In the genomic region with DNA sequence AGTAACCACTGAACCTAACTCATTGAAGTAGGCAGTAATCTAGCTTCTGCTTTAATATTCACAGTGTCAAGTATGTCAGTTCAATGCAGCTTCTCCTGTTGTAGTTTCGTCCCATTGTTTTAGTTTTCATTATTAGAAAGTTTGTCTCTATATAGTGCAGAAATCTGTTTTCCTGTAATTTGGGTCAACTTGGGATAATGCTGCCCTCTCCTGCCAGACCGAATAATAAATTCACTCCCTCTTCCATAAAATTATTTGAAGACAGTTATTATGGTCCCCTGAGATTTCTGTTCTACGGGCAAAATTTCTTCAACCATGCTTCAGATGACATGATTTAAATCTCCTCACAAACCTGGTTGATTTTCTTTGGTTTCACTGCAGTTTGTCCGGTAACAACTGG, we compare ENCODE assay signal across 1 cellular context.
TF ChIP-seq lines count a peak whose summit lies in the region.

No MANE protein-coding gene starts in this region.

TF ChIP-seq in SK-N-SH treated with all-trans-retinoic acid at 6 μM for 48 hours, 23 proteins besides CTCF, POLR2A, EP300 and RAD21 (continued from another document):
- TF ChIP-seq, protein P1, sequence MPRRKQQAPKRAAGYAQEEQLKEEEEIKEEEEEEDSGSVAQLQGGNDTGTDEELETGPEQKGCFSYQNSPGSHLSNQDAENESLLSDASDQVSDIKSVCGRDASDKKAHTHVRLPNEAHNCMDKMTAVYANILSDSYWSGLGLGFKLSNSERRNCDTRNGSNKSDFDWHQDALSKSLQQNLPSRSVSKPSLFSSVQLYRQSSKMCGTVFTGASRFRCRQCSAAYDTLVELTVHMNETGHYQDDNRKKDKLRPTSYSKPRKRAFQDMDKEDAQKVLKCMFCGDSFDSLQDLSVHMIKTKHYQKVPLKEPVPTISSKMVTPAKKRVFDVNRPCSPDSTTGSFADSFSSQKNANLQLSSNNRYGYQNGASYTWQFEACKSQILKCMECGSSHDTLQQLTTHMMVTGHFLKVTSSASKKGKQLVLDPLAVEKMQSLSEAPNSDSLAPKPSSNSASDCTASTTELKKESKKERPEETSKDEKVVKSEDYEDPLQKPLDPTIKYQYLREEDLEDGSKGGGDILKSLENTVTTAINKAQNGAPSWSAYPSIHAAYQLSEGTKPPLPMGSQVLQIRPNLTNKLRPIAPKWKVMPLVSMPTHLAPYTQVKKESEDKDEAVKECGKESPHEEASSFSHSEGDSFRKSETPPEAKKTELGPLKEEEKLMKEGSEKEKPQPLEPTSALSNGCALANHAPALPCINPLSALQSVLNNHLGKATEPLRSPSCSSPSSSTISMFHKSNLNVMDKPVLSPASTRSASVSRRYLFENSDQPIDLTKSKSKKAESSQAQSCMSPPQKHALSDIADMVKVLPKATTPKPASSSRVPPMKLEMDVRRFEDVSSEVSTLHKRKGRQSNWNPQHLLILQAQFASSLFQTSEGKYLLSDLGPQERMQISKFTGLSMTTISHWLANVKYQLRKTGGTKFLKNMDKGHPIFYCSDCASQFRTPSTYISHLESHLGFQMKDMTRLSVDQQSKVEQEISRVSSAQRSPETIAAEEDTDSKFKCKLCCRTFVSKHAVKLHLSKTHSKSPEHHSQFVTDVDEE (CRISPR knock-in tag; IDR thresholded peaks at IDR 0.05), result no peak
- TF ChIP-seq ZFP30 (CRISPR knock-in tag; IDR thresholded peaks at IDR 0.05), result no peak
- no peak for TF ChIP-seq ZNF70 (CRISPR knock-in tag; IDR thresholded peaks at IDR 0.05)
